Comparison of ENCODE assay signal across 18 cellular contexts in genomic region chr12:21337453-21337852, GRCh38. TPM values are rescaled to one million over a fixed set of nuclear protein-coding genes. Genes with fewer than 3 reads are reported as not detected.
A peak's percentile ranks its signal among the peaks of the same experiment; 100 is the strongest.
DNase-seq lines count a peak whose midpoint lies in the region; ATAC-seq and TF ChIP-seq lines count a peak whose summit lies in the region.
"Had no signal": no experiment of that assay in that cellular context is flagged by ENCODE, and none has a peak within 500 bp of the region (broad histone marks: within the 10 kb centered on the region; RNA-seq: fewer than 3 reads in every experiment).

No MANE protein-coding gene starts in this region.

- DNase-seq in dorsolateral prefrontal cortex, result no peak
- DNase-seq in medulla oblongata (ENCODE audit: extremely low spot score), result peak; percentile 52
- peak in 3 of 49 donors; percentile 13 to 42 (median 18) for DNase-seq in substantia nigra (lab: John Stamatoyannopoulos, UW)
- DNase-seq in NCI-H774 (lab: John Stamatoyannopoulos, UW), result no peak
- DNase-seq in NCI-H1417 (lab: John Stamatoyannopoulos, UW), result no peak
- DNase-seq in left cardiac atrium, result no peak
- no peak for DNase-seq in chondrocyte (ENCODE audit: low spot score)
- DNase-seq: ACHN; BE2C; CD4-positive, alpha-beta memory T cell; DMS79 treated with DMSO at 0.1 percent for 48 hours; EL; GDM1 had no signal

- ATAC-seq in left cardiac atrium, result no peak
- ATAC-seq: HCT116 had no signal

- H3K4me1 Mint-ChIP-seq in chondrocyte (ENCODE audit: low read depth), result peaks cover 5% of the 10 kb centered on the region

- no peaks in the 10 kb centered on the region for H3K9me3 Mint-ChIP-seq in chondrocyte (ENCODE audit: low read depth)
- H3K9me3 Mint-ChIP-seq: CD4-positive, alpha-beta memory T cell had no signal

- no peak for TF ChIP-seq CTCF in VCaP (conservative IDR thresholded peaks at IDR 0.05)
- peak in 1 of 56 donors; percentile 8 for TF ChIP-seq CTCF in dorsolateral prefrontal cortex (IDR thresholded peaks at IDR 0.05 in 54 of 56, conservative IDR thresholded peaks at IDR 0.05 in 2 of 56; ENCODE audit: low read depth in 1 of 56, partially characterized antibody in 56 of 56)
- TF ChIP-seq CTCF in chondrocyte (IDR thresholded peaks at IDR 0.05), result no peak

- H3K27ac Mint-ChIP-seq in chondrocyte (ENCODE audit: unreplicated experiment), result no peak overlapping the region
- H3K27ac Mint-ChIP-seq: CD4-positive, alpha-beta memory T cell had no signal

- H3K27me3 Mint-ChIP-seq in chondrocyte (ENCODE audit: low read depth), result no peaks in the 10 kb centered on the region

- no peaks in the 10 kb centered on the region for H3K36me3 Mint-ChIP-seq in chondrocyte (ENCODE audit: low read depth)
- H3K36me3 Mint-ChIP-seq: CD4-positive, alpha-beta memory T cell had no signal

- H3K27me3 ChIP-seq in dorsolateral prefrontal cortex, result no peaks in the 10 kb centered on the region
- H3K27me3 ChIP-seq: BE2C had no signal

- intact Hi-C loops in dorsolateral prefrontal cortex (cut with DNase I), result no loop called here
- intact Hi-C loops in left cardiac atrium (cut with DNase I), result no loop called here

- peak overlapping the region; percentile 28 for H3K27ac ChIP-seq in VCaP
- H3K27ac ChIP-seq in dorsolateral prefrontal cortex, result peak overlapping the region; percentile 43 to 99 (median 93)
- H3K27ac ChIP-seq in substantia nigra (ENCODE audit: low read depth, low read length, poor library complexity, severe bottlenecking), result peak overlapping the region; percentile 88
- H3K27ac ChIP-seq: C4-2B, HL-60 had no signal

- H3K4me3 Mint-ChIP-seq in chondrocyte (ENCODE audit: unreplicated experiment), result no peak overlapping the region
- H3K4me3 Mint-ChIP-seq: CD4-positive, alpha-beta memory T cell had no signal

- peak overlapping the region in 35 of 59 donors; percentile 0 to 58 (median 25) for H3K4me3 ChIP-seq in dorsolateral prefrontal cortex

RNA-seq across cellular contexts. Expression of gene SLCO1A2, which starts 2.7 kb away (rescaled TPM):
- total RNA-seq in dorsolateral prefrontal cortex (100 to 1,000 TPM in 11 of 120 experiments, 10 to 100 TPM in 108, 1 to 10 TPM in 1; 9.2 to 211 (median 50.5) TPM), left cardiac atrium (not detected), chondrocyte (0.20 to 1.1 TPM (median 0.64 TPM) in 3 replicates)
- total RNA-seq: CD4-positive, alpha-beta memory T cell had no signal

RNA-seq across cellular contexts. Expression of gene IAPP, which starts 35.2 kb away (rescaled TPM):
- total RNA-seq in dorsolateral prefrontal cortex (not detected), left cardiac atrium (not detected), chondrocyte (not detected in 3 replicates)
- total RNA-seq: A172; CD4-positive, alpha-beta memory T cell had no signal

Comparison
In these comparisons a context has a peak if more than half of its experiments do, and no peak if none do; other contexts are left out.
1. H3K27ac ChIP-seq: peak in every context shown above with its lines; median percentile 93 in dorsolateral prefrontal cortex; 88 in substantia nigra; 28 in VCaP.